Comparison of ENCODE assay signal across 15 cellular contexts in genomic region chr20:36777576-36777975, GRCh38. TPM values are rescaled to one million over a fixed set of nuclear protein-coding genes. Genes with fewer than 3 reads are reported as not detected.
DNase-seq lines count a peak whose midpoint lies in the region; ATAC-seq and TF ChIP-seq lines count a peak whose summit lies in the region.
"Had no signal": no experiment of that assay in that cellular context is flagged by ENCODE, and none has a peak within 500 bp of the region (broad histone marks: within the 10 kb centered on the region; RNA-seq: fewer than 3 reads in every experiment).

No MANE protein-coding gene starts in this region.

- H3K27ac ChIP-seq in right cardiac atrium (ENCODE audit: low read length) (no peak overlapping the region), RWPE1 (peak overlapping the region; percentile 28)
- H3K27ac ChIP-seq: SJSA1 had no signal

- ATAC-seq in right cardiac atrium: no peak
- ATAC-seq in mucosa of descending colon: no peak
- no peak for ATAC-seq in GM21737 (IDR thresholded peaks at IDR 0.05; ENCODE audit: unreplicated experiment)
- ATAC-seq: GM12878 had no signal

- H3K36me3 ChIP-seq in mucosa of descending colon (ENCODE audit: low read depth): no peaks in the 10 kb centered on the region

- CTCF ChIA-PET in RWPE1 (lab: Yijun Ruan, JAX): interaction anchor here (2.2 kb wide), 1 partner anchor 15 kb away, joined by 9 read pairs; no protein-coding TSS in a partner anchor

- H3K27me3 ChIP-seq in right cardiac atrium (ENCODE audit: control insufficient read depth, insufficient read depth): no peaks in the 10 kb centered on the region
- H3K27me3 ChIP-seq: SJSA1 had no signal

- POLR2A ChIA-PET in RWPE1 (lab: Yijun Ruan, JAX; ENCODE audit: low non-redundant PET): no interaction called here

- H3K9me3 Mint-ChIP-seq in mesothelial cell of epicardium: no peaks in the 10 kb centered on the region

- no peaks in the 10 kb centered on the region for H3K9me3 ChIP-seq in right cardiac atrium (ENCODE audit: control insufficient read depth, low read length)
- no peaks in the 10 kb centered on the region for H3K9me3 ChIP-seq in mucosa of descending colon
- H3K9me3 ChIP-seq: SJSA1 had no signal

- H3K27me3 Mint-ChIP-seq in mesothelial cell of epicardium (ENCODE audit: low read depth): peaks cover 2% of the 10 kb centered on the region

- H3K4me1 ChIP-seq in right cardiac atrium (ENCODE audit: control insufficient read depth, insufficient read depth, low read length) (peaks cover 5% of the 10 kb centered on the region), mucosa of descending colon (ENCODE audit: low read depth) (peaks cover 12% of the 10 kb centered on the region)

- peak; percentile 35 for DNase-seq in cardiac septum (ENCODE audit: low spot score)
- DNase-seq in right cardiac atrium: no peak
- no peak for DNase-seq in RWPE1 (ENCODE audit: low spot score)
- no peak for DNase-seq in mesothelial cell of epicardium (ENCODE audit: low spot score in 2 of 2, unreplicated experiment in 2 of 2)
- no peak for DNase-seq in mucosa of descending colon
- no peak for DNase-seq in NCI-H2029 (lab: John Stamatoyannopoulos, UW)
- DNase-seq: CD4-positive, CD25-positive, alpha-beta regulatory T cell; DMS79 treated with DMSO at 0.1 percent for 48 hours; GOT3; NCI-H1436 treated with DMSO at 0.1 percent for 48 hours; NCI-H2227 treated with DMSO at 0.1 percent for 48 hours; NCI-H526 treated with DMSO at 0.1 percent for 48 hours had no signal

- WGBS in right cardiac atrium: 60% methylated on average over 3 of the region's 3 CpGs

- TF ChIP-seq CTCF in RWPE1 (conservative IDR thresholded peaks at IDR 0.05; ENCODE audit: low read depth) (no peak), mesothelial cell of epicardium (IDR thresholded peaks at IDR 0.05; ENCODE audit: unreplicated experiment) (no peak), mucosa of descending colon (IDR thresholded peaks at IDR 0.05) (no peak)

- H3K4me3 ChIP-seq in right cardiac atrium (ENCODE audit: low read length): no peak overlapping the region
- no peak overlapping the region for H3K4me3 ChIP-seq in mucosa of descending colon
- H3K4me3 ChIP-seq: GM12878, SJSA1 had no signal

- intact Hi-C loops in cardiac septum (cut with DNase I) (no loop called here), right cardiac atrium (cut with DNase I) (no loop called here), mucosa of descending colon (cut with DNase I, micrococcal nuclease) (no loop called here)

- peaks cover 4% of the 10 kb centered on the region for H3K36me3 Mint-ChIP-seq in mesothelial cell of epicardium

- no peak overlapping the region for H3K4me3 Mint-ChIP-seq in mesothelial cell of epicardium
- H3K4me3 Mint-ChIP-seq: CD4-positive, CD25-positive, alpha-beta regulatory T cell had no signal

- peaks cover 19% of the 10 kb centered on the region for H3K4me1 Mint-ChIP-seq in mesothelial cell of epicardium

- peak overlapping the region; percentile 62 for H3K27ac Mint-ChIP-seq in mesothelial cell of epicardium

RNA-seq across cellular contexts. Expression of gene DSN1, which starts 4.0 kb away (rescaled TPM):
- total RNA-seq in cardiac septum (3.8 TPM), right cardiac atrium (1 to 10 TPM; 4.9 to 7.5 (median 5.7) TPM), mesothelial cell of epicardium (12.2 to 15.1 TPM (median 13.7 TPM) in 3 replicates), mucosa of descending colon (10 to 100 TPM in 1 of 3 donors, 1 to 10 TPM in 2; 7.8 to 11.3 (median 7.9) TPM)
- polyA plus RNA-seq in right cardiac atrium: 5.0 TPM

RNA-seq across cellular contexts. Expression of gene NDRG3, which starts 31.7 kb away (rescaled TPM):
- total RNA-seq in cardiac septum (32.1 TPM), right cardiac atrium (10 to 100 TPM; 28.0 to 40.7 (median 34.7) TPM), mesothelial cell of epicardium (23.4 to 24.3 TPM (median 23.6 TPM) in 3 replicates), mucosa of descending colon (10 to 100 TPM; 23.5 to 50.9 (median 26.1) TPM)
- 25.5 TPM for polyA plus RNA-seq in right cardiac atrium
